22 cellular contexts compared by ENCODE assay signal in genomic region chr5:1728846-1729245, GRCh38.
DNase-seq lines count a peak whose midpoint lies in the region; ATAC-seq and TF ChIP-seq lines count a peak whose summit lies in the region.
"Had no signal": no experiment of that assay in that cellular context is flagged by ENCODE, and none has a peak within 500 bp of the region (broad histone marks: within the 10 kb centered on the region; RNA-seq: fewer than 3 reads in every experiment).

No MANE protein-coding gene starts in this region.

- DNase-seq in activated naive CD8-positive, alpha-beta T cell treated with anti-CD3 and anti-CD28 coated beads, Interleukin-2, amount 10 ng/mL, durations not matched to agents 7 days and 5 days = peak; percentile 4
- no peak for DNase-seq in activated naive CD8-positive, alpha-beta T cell treated with anti-CD3 and anti-CD28 coated beads for 36 hours
- DNase-seq in colonic mucosa = peak; percentile 2
- DNase-seq in mesenteric fat pad (ENCODE audit: low spot score) = peak; percentile 84
- DNase-seq in tibial artery = peak; percentile 17 to 39
- DNase-seq in midbrain (lab: John Stamatoyannopoulos, UW) = no peak
- no peak for DNase-seq in activated CD4-positive, CD25-positive, alpha-beta regulatory T cell treated with anti-CD3 and anti-CD28 coated beads, Interleukin-2, amount 50 U/mL, for 72 hours
- DNase-seq in nucleus accumbens (lab: John Stamatoyannopoulos, UW) = no peak
- DNase-seq: activated CD4-positive, alpha-beta T cell treated with anti-CD3 and anti-CD28 coated beads, Interleukin-2, amount 50 U/mL, for 1 hour; activated effector memory CD4-positive, alpha-beta T cell treated with Interleukin-2 at 50 U/mL for 16 hours; activated naive CD8-positive, alpha-beta T cell treated with anti-CD3 and anti-CD28 coated beads, Interleukin-2, amount 50 U/mL, for 24 hours; central memory CD4-positive, alpha-beta T cell; NCI-H1048; NCI-H1694; NK-92 treated with Interleukin-12 subunit alpha and Interleukin-12 subunit beta, amount 100 ng/mL, for 24 hours; PC-3; Right ventricle myocardium superior; T-helper 9 cell; trophoblast cell had no signal

- H3K9me3 Mint-ChIP-seq in activated naive CD8-positive, alpha-beta T cell treated with anti-CD3 and anti-CD28 coated beads, Interleukin-2, amount 10 ng/mL, durations not matched to agents 7 days and 5 days = no peaks in the 10 kb centered on the region
- no peaks in the 10 kb centered on the region for H3K9me3 Mint-ChIP-seq in activated naive CD8-positive, alpha-beta T cell treated with anti-CD3 and anti-CD28 coated beads for 36 hours
- H3K9me3 Mint-ChIP-seq: activated naive CD8-positive, alpha-beta T cell treated with anti-CD3 and anti-CD28 coated beads, Interleukin-2, amount 50 U/mL, for 24 hours had no signal

- intact Hi-C loops in colonic mucosa (cut with DNase I) = no loop called here
- intact Hi-C loops in tibial artery (cut with DNase I; ENCODE audit: low total_unique reads) = no loop called here

- peaks cover 3% of the 10 kb centered on the region for H3K4me1 Mint-ChIP-seq in activated naive CD8-positive, alpha-beta T cell treated with anti-CD3 and anti-CD28 coated beads, Interleukin-2, amount 10 ng/mL, durations not matched to agents 7 days and 5 days
- peaks cover 4% of the 10 kb centered on the region for H3K4me1 Mint-ChIP-seq in activated naive CD8-positive, alpha-beta T cell treated with anti-CD3 and anti-CD28 coated beads for 36 hours
- H3K4me1 Mint-ChIP-seq: activated naive CD8-positive, alpha-beta T cell treated with anti-CD3 and anti-CD28 coated beads, Interleukin-2, amount 50 U/mL, for 24 hours; B cell had no signal

- H3K36me3 ChIP-seq in colonic mucosa = no peaks in the 10 kb centered on the region
- H3K36me3 ChIP-seq in tibial artery = no peaks in the 10 kb centered on the region

- H3K36me3 Mint-ChIP-seq in activated naive CD8-positive, alpha-beta T cell treated with anti-CD3 and anti-CD28 coated beads, Interleukin-2, amount 10 ng/mL, durations not matched to agents 7 days and 5 days = no peaks in the 10 kb centered on the region
- H3K36me3 Mint-ChIP-seq in activated naive CD8-positive, alpha-beta T cell treated with anti-CD3 and anti-CD28 coated beads for 36 hours = no peaks in the 10 kb centered on the region

- POLR2A ChIA-PET in activated naive CD8-positive, alpha-beta T cell treated with anti-CD3 and anti-CD28 coated beads, Interleukin-2, amount 10 ng/mL, durations not matched to agents 7 days and 5 days (lab: Charles Lee) = no interaction called here

- H3K27ac Mint-ChIP-seq in activated naive CD8-positive, alpha-beta T cell treated with anti-CD3 and anti-CD28 coated beads, Interleukin-2, amount 10 ng/mL, durations not matched to agents 7 days and 5 days = no peak overlapping the region
- H3K27ac Mint-ChIP-seq in activated naive CD8-positive, alpha-beta T cell treated with anti-CD3 and anti-CD28 coated beads for 36 hours = no peak overlapping the region
- H3K27ac Mint-ChIP-seq: activated naive CD8-positive, alpha-beta T cell treated with anti-CD3 and anti-CD28 coated beads, Interleukin-2, amount 50 U/mL, for 24 hours; B cell had no signal

- H3K4me3 Mint-ChIP-seq in activated naive CD8-positive, alpha-beta T cell treated with anti-CD3 and anti-CD28 coated beads, Interleukin-2, amount 10 ng/mL, durations not matched to agents 7 days and 5 days = no peak overlapping the region
- H3K4me3 Mint-ChIP-seq in activated naive CD8-positive, alpha-beta T cell treated with anti-CD3 and anti-CD28 coated beads for 36 hours = no peak overlapping the region
- H3K4me3 Mint-ChIP-seq: activated naive CD8-positive, alpha-beta T cell treated with anti-CD3 and anti-CD28 coated beads, Interleukin-2, amount 50 U/mL, for 24 hours; B cell had no signal

- peaks cover 1% of the 10 kb centered on the region for H3K27me3 Mint-ChIP-seq in activated naive CD8-positive, alpha-beta T cell treated with anti-CD3 and anti-CD28 coated beads, Interleukin-2, amount 10 ng/mL, durations not matched to agents 7 days and 5 days
- peaks cover 8% of the 10 kb centered on the region for H3K27me3 Mint-ChIP-seq in activated naive CD8-positive, alpha-beta T cell treated with anti-CD3 and anti-CD28 coated beads for 36 hours
- H3K27me3 Mint-ChIP-seq: activated naive CD8-positive, alpha-beta T cell treated with anti-CD3 and anti-CD28 coated beads, Interleukin-2, amount 50 U/mL, for 24 hours had no signal

- TF ChIP-seq CTCF in colonic mucosa (IDR thresholded peaks at IDR 0.05) (no peak), tibial artery (IDR thresholded peaks at IDR 0.05) (no peak)

- H3K27ac ChIP-seq in colonic mucosa = no peak overlapping the region
- H3K27ac ChIP-seq in tibial artery = no peak overlapping the region
- H3K27ac ChIP-seq: skin epidermis, VCaP had no signal

- no peak for ATAC-seq in activated naive CD8-positive, alpha-beta T cell treated with anti-CD3 and anti-CD28 coated beads, Interleukin-2, amount 10 ng/mL, durations not matched to agents 7 days and 5 days (ENCODE audit: low read depth)
- ATAC-seq: activated naive CD8-positive, alpha-beta T cell treated with anti-CD3 and anti-CD28 coated beads, Interleukin-2, amount 50 U/mL, for 24 hours; PC-3 had no signal

- H3K9ac ChIP-seq in colonic mucosa (ENCODE audit: low read depth in 2 of 2, low read length in 2 of 2) = no peak overlapping the region

- H3K27me3 ChIP-seq in colonic mucosa = no peaks in the 10 kb centered on the region
- H3K27me3 ChIP-seq in tibial artery = peaks cover 0 to 12% of the 10 kb centered on the region in 2 donors

- H3K4me3 ChIP-seq in colonic mucosa (no peak overlapping the region), tibial artery (no peak overlapping the region)
- H3K4me3 ChIP-seq: skin epidermis had no signal

- H3K4me1 ChIP-seq in colonic mucosa = no peaks in the 10 kb centered on the region
- H3K4me1 ChIP-seq in tibial artery = no peaks in the 10 kb centered on the region

- no peaks in the 10 kb centered on the region for H3K9me3 ChIP-seq in colonic mucosa
- H3K9me3 ChIP-seq in tibial artery = no peaks in the 10 kb centered on the region

Comparison
In these comparisons a context has a peak if more than half of its experiments do, and no peak if none do; other contexts are left out.
1. DNase-seq: peak in activated naive CD8-positive, alpha-beta T cell treated with anti-CD3 and anti-CD28 coated beads, Interleukin-2, amount 10 ng/mL, durations not matched to agents 7 days and 5 days (single experiment), colonic mucosa (single experiment), mesenteric fat pad (single experiment) and tibial artery (2 of 2); none in activated naive CD8-positive, alpha-beta T cell treated with anti-CD3 and anti-CD28 coated beads for 36 hours (single experiment), midbrain (single experiment), activated CD4-positive, CD25-positive, alpha-beta regulatory T cell treated with anti-CD3 and anti-CD28 coated beads, Interleukin-2, amount 50 U/mL, for 72 hours (single experiment) and nucleus accumbens (0 of 56).